2 cellular contexts compared by ENCODE assay signal in genomic region chr12:131111446-131111845, GRCh38.
TF ChIP-seq lines count a peak whose summit lies in the region.

No MANE protein-coding gene starts in this region.

TF ChIP-seq in HepG2, 621 proteins besides CTCF, POLR2A, EP300 and RAD21 (continued from another document):
- TF ChIP-seq CCAR2 (optimal IDR thresholded peaks at IDR 0.05; ENCODE audit: low read depth, low read length) (no peak), SCMH1 (CRISPR knock-in tag; IDR thresholded peaks at IDR 0.05; ENCODE audit: borderline replicate concordance) (no peak)
TF ChIP-seq in HepG2: peak in this region for 1.

TF ChIP-seq in GM12891, 5 proteins besides CTCF, POLR2A, EP300 and RAD21 (continued from another document):
- TF ChIP-seq POU2F2 (IDR thresholded peaks at IDR 0.05; ENCODE audit: low read depth, low read length) (no peak), SPI1 (IDR thresholded peaks at IDR 0.05; ENCODE audit: low read depth, low read length) (no peak), POLR2AphosphoS5 (IDR thresholded peaks at IDR 0.05; ENCODE audit: low read depth, low read length) (no peak)
